In genomic region chr5:56321236-56321881, GRCh38 we compare ENCODE assay signal across 24 cellular contexts.
DNase-seq lines count a peak whose midpoint lies in the region; ATAC-seq and TF ChIP-seq lines count a peak whose summit lies in the region.
"Had no signal": no experiment of that assay in that cellular context is flagged by ENCODE, and none has a peak within 500 bp of the region (broad histone marks: within the 10 kb centered on the region; RNA-seq: fewer than 3 reads in every experiment).

No MANE protein-coding gene starts in this region.

- no peak for TF ChIP-seq CTCF in HEK293 (tag by site-specific recombination; IDR thresholded peaks at IDR 0.05)

- no peaks in the 10 kb centered on the region for H3K9me3 ChIP-seq in HEK293 (ENCODE audit: control insufficient read depth, insufficient read depth, low read depth, low read length)
- H3K9me3 ChIP-seq: heart right ventricle, sigmoid colon had no signal

- H3K4me1 ChIP-seq in HEK293 (ENCODE audit: control insufficient read depth, insufficient read depth, low read length), result no peaks in the 10 kb centered on the region
- H3K4me1 ChIP-seq: sigmoid colon had no signal

- H3K27ac Mint-ChIP-seq in activated T-cell treated with anti-CD3 and anti-CD28 coated beads, Interleukin-2, amount 50 U/mL, for 24 hours, result peak overlapping the region; percentile 70
- H3K27ac Mint-ChIP-seq in memory B cell, result peak overlapping the region; percentile 19
- H3K27ac Mint-ChIP-seq: activated T-helper 2 cell treated with anti-CD3 and anti-CD28 coated beads, Interferon-gamma antibody, Interleukin-2, Interleukin-4, amounts not matched to agents 10 μg/mL and 5 μg/mL and 100 μg/mL, durations not matched to agents 14 hours and 24 hours and 36 hours; mesothelial cell of epicardium; nephron progenitor cell had no signal

- peak; percentile 52 for DNase-seq in activated T-cell treated with anti-CD3 and anti-CD28 coated beads, Interleukin-2, amount 50 U/mL, for 24 hours
- no peak for DNase-seq in activated T-cell treated with anti-CD3 and anti-CD28 coated beads for 4 hours
- DNase-seq in memory B cell (ENCODE audit: low spot score in 2 of 2), result no peak
- DNase-seq in stimulated activated CD8-positive, alpha-beta memory T cell treated with anti-CD3 and anti-CD28 coated beads, Interleukin-7, amount 100 ng/mL, for 48 hours (ENCODE audit: extremely low read depth in 1 of 2, low read depth in 1 of 2), result peak; percentile 7 to 33
- DNase-seq in NCI-H2171 treated with DMSO at 0.1 percent for 48 hours (lab: John Stamatoyannopoulos, UW), result no peak
- no peak for DNase-seq in NCI-H446 (lab: John Stamatoyannopoulos, UW)
- no peak for DNase-seq in EL
- DNase-seq: ACHN, anterior cingulate cortex, caudate nucleus, DMS153, dorsolateral prefrontal cortex, GF-D8, heart right ventricle, NCI-H1694 treated with DMSO at 0.1 percent for 48 hours, NCI-H345, nephron progenitor cell, OCI-M1, sigmoid colon had no signal

- H3K36me3 Mint-ChIP-seq in activated T-cell treated with anti-CD3 and anti-CD28 coated beads, Interleukin-2, amount 50 U/mL, for 24 hours (ENCODE audit: low read depth), result no peaks in the 10 kb centered on the region
- H3K36me3 Mint-ChIP-seq in memory B cell, result no peaks in the 10 kb centered on the region
- H3K36me3 Mint-ChIP-seq: mesothelial cell of epicardium had no signal

- ATAC-seq in memory B cell (ENCODE audit: low read depth), result no peak
- ATAC-seq: heart right ventricle, Right ventricle myocardium inferior had no signal

- CTCF ChIA-PET in HEK293 (lab: Yijun Ruan, JAX), result no interaction called here

- no peaks in the 10 kb centered on the region for H3K9me3 Mint-ChIP-seq in activated T-cell treated with anti-CD3 and anti-CD28 coated beads, Interleukin-2, amount 50 U/mL, for 24 hours
- H3K9me3 Mint-ChIP-seq in memory B cell, result no peaks in the 10 kb centered on the region
- H3K9me3 Mint-ChIP-seq: activated T-helper 2 cell treated with anti-CD3 and anti-CD28 coated beads, Interferon-gamma antibody, Interleukin-2, Interleukin-4, amounts not matched to agents 10 μg/mL and 5 μg/mL and 100 μg/mL, durations not matched to agents 14 hours and 24 hours and 36 hours; mesothelial cell of epicardium; nephron progenitor cell had no signal

- peaks cover 77% of the 10 kb centered on the region for H3K4me1 Mint-ChIP-seq in activated T-cell treated with anti-CD3 and anti-CD28 coated beads, Interleukin-2, amount 50 U/mL, for 24 hours (ENCODE audit: low read depth)
- peaks cover 14% of the 10 kb centered on the region for H3K4me1 Mint-ChIP-seq in memory B cell

- H3K27me3 Mint-ChIP-seq in activated T-cell treated with anti-CD3 and anti-CD28 coated beads, Interleukin-2, amount 50 U/mL, for 24 hours, result no peaks in the 10 kb centered on the region
- H3K27me3 Mint-ChIP-seq in memory B cell, result no peaks in the 10 kb centered on the region

- POLR2A ChIA-PET in HEK293 (lab: Yijun Ruan, JAX), result no interaction called here

- H3K27ac ChIP-seq in HEK293 (ENCODE audit: extremely low read depth, low read depth, low read length), result no peak overlapping the region
- H3K27ac ChIP-seq: C4-2B, dorsolateral prefrontal cortex, sigmoid colon had no signal

- peak overlapping the region; percentile 61 for H3K4me3 Mint-ChIP-seq in activated T-cell treated with anti-CD3 and anti-CD28 coated beads, Interleukin-2, amount 50 U/mL, for 24 hours
- H3K4me3 Mint-ChIP-seq in memory B cell, result no peak overlapping the region
- H3K4me3 Mint-ChIP-seq: mesothelial cell of epicardium, nephron progenitor cell had no signal

- H3K4me3 ChIP-seq in HEK293 (ENCODE audit: low read depth, low read length), result no peak overlapping the region
- H3K4me3 ChIP-seq: dorsolateral prefrontal cortex, heart right ventricle, sigmoid colon had no signal

- H3K36me3 ChIP-seq in HEK293 (ENCODE audit: control insufficient read depth in 2 of 2, insufficient read depth in 1 of 2, low read length in 2 of 2), result no peaks in the 10 kb centered on the region
- H3K36me3 ChIP-seq: heart right ventricle, sigmoid colon had no signal

TF ChIP-seq in HEK293, 187 proteins besides CTCF, POLR2A, EP300 and RAD21:
- TF ChIP-seq EGR2 (tag by site-specific recombination; IDR thresholded peaks at IDR 0.05; ENCODE audit: low read depth) (peak; percentile 20; the same call in 1 of the 2 replicates), ZNF23 (tag by site-specific recombination; IDR thresholded peaks at IDR 0.05; ENCODE audit: borderline replicate concordance) (no peak)

Comparison
In these comparisons a context has a peak if more than half of its experiments do, and no peak if none do; other contexts are left out.
1. DNase-seq: peak in activated T-cell treated with anti-CD3 and anti-CD28 coated beads, Interleukin-2, amount 50 U/mL, for 24 hours (single experiment) and stimulated activated CD8-positive, alpha-beta memory T cell treated with anti-CD3 and anti-CD28 coated beads, Interleukin-7, amount 100 ng/mL, for 48 hours (2 of 2); none in activated T-cell treated with anti-CD3 and anti-CD28 coated beads for 4 hours (single experiment), memory B cell (0 of 2), NCI-H2171 treated with DMSO at 0.1 percent for 48 hours (single experiment), NCI-H446 (0 of 2) and EL (single experiment).